ENCODE assay signal across 26 cellular contexts in genomic region chr10:127832456-127832855, GRCh38.
DNase-seq lines count a peak whose midpoint lies in the region; ATAC-seq and TF ChIP-seq lines count a peak whose summit lies in the region.
"Had no signal": no experiment of that assay in that cellular context is flagged by ENCODE, and none has a peak within 500 bp of the region (broad histone marks: within the 10 kb centered on the region; RNA-seq: fewer than 3 reads in every experiment).

No MANE protein-coding gene starts in this region.

- H4K20me1 ChIP-seq in GM23338 (replicated peaks; ENCODE audit: insufficient read depth), result no peaks in the 10 kb centered on the region
- no peaks in the 10 kb centered on the region for H4K20me1 ChIP-seq in SK-N-SH (ENCODE audit: insufficient read depth)

- peaks cover 10% of the 10 kb centered on the region for H3K27me3 Mint-ChIP-seq in GM23338 (ENCODE audit: insufficient read depth, low read depth, poor library complexity)

- H2AFZ ChIP-seq in GM23338 (peak overlapping the region; percentile 11; the same call in 1 of the 2 replicates), SK-N-SH (ENCODE audit: low read depth) (peak overlapping the region; percentile 41; the same call in 1 of the 2 replicates)
- H2AFZ ChIP-seq: parathyroid adenoma had no signal

- DNase-seq in GM23338 (ENCODE audit: low spot score) (peak; percentile 55), SK-N-SH (no peak), iris pigment epithelial cell (ENCODE audit: low read depth) (peak; percentile 36), retinal pigment epithelial cell (ENCODE audit: low read depth) (no peak), NCI-H526 (lab: John Stamatoyannopoulos, UW) (no peak)
- DNase-seq in stimulated activated naive CD4-positive, alpha-beta T cell treated with Interleukin-2 at 50 U/mL for 16 hours (lab: John Stamatoyannopoulos, UW), result no peak
- DNase-seq: CD8-positive, alpha-beta memory T cell; cerebellar nuclear complex; DMS153; gastrocnemius medialis; hypothalamus; kidney glomerular epithelial cell; mesendoderm; naive thymus-derived CD4-positive, alpha-beta T cell; NCI-H1417; NCI-H2107; NK-92 treated with Interleukin-12 subunit alpha and Interleukin-12 subunit beta, amount 100 ng/mL, for 24 hours; substantia nigra; WERI-Rb-1 had no signal

- POLR2A ChIA-PET in SK-N-SH (lab: Yijun Ruan, JAX), result no interaction called here

- no peak overlapping the region for H3K4me3 Mint-ChIP-seq in GM23338
- H3K4me3 Mint-ChIP-seq: activated T-helper 17 cell treated with anti-CD3 and anti-CD28 coated beads, Interleukin-2, amount 50 U/mL, for 72 hours; CD8-positive, alpha-beta memory T cell; naive thymus-derived CD4-positive, alpha-beta T cell; T-helper 2 cell treated with Interferon-gamma antibody and Interleukin-4, amounts not matched to agents 5 μg/mL and 100 μg/mL, for 36 hours had no signal

- CTCF ChIA-PET in SK-N-SH (lab: Yijun Ruan, JAX), result interaction anchor here (0.6 to 1.1 kb wide), 2 partner anchors 21 to 52 kb away, joined by 3 read pairs; no protein-coding TSS in a partner anchor

- 0 out of 2 replicates have a peak overlapping the region, but pooled peaks have one; percentile 49 for H3K27ac Mint-ChIP-seq in GM23338
- H3K27ac Mint-ChIP-seq: activated naive CD4-positive, alpha-beta T cell treated with anti-CD3 and anti-CD28 coated beads, Interleukin-2, amount 50 U/mL, for 72 hours; activated T-helper 17 cell treated with anti-CD3 and anti-CD28 coated beads, Interleukin-2, amount 50 U/mL, for 72 hours; CD8-positive, alpha-beta memory T cell; naive thymus-derived CD4-positive, alpha-beta T cell; T-helper 2 cell treated with Interferon-gamma antibody and Interleukin-4, amounts not matched to agents 5 μg/mL and 100 μg/mL, for 36 hours had no signal

- H3K9ac ChIP-seq in SK-N-SH, result no peak overlapping the region
- H3K9ac ChIP-seq: parathyroid adenoma had no signal

- H3K9me3 ChIP-seq in SK-N-SH, result no peaks in the 10 kb centered on the region
- H3K9me3 ChIP-seq: gastrocnemius medialis, vagina had no signal

- H3K79me2 ChIP-seq in GM23338 (replicated peaks; ENCODE audit: insufficient read depth) (no peaks in the 10 kb centered on the region), SK-N-SH (ENCODE audit: insufficient read depth) (no peaks in the 10 kb centered on the region)
- H3K79me2 ChIP-seq: parathyroid adenoma had no signal

- no peak for TF ChIP-seq CTCF in GM23338 (conservative IDR thresholded peaks at IDR 0.05; ENCODE audit: low read depth in 2 of 2)
- TF ChIP-seq CTCF in SK-N-SH (IDR thresholded peaks at IDR 0.05), result no peak
- no peak for TF ChIP-seq CTCF in retinal pigment epithelial cell (conservative IDR thresholded peaks at IDR 0.05; ENCODE audit: low read depth, low read length)

- H3K9me2 ChIP-seq in GM23338 (ENCODE audit: insufficient read depth) (no peaks in the 10 kb centered on the region), SK-N-SH (no peaks in the 10 kb centered on the region)

- H3K27me3 ChIP-seq in GM23338 (ENCODE audit: insufficient read depth) (no peaks in the 10 kb centered on the region), SK-N-SH (ENCODE audit: insufficient read depth) (no peaks in the 10 kb centered on the region)
- H3K27me3 ChIP-seq: gastrocnemius medialis, vagina had no signal

- H3K4me1 Mint-ChIP-seq in GM23338, result peaks cover 11% of the 10 kb centered on the region
- H3K4me1 Mint-ChIP-seq: activated T-helper 17 cell treated with anti-CD3 and anti-CD28 coated beads, Interleukin-2, amount 50 U/mL, for 72 hours; CD8-positive, alpha-beta memory T cell; naive thymus-derived CD4-positive, alpha-beta T cell had no signal

- no peak overlapping the region for H3K4me3 ChIP-seq in GM23338
- peak overlapping the region in 1 of 2 experiments; percentile 47; a peak in 2 of 4 replicates for H3K4me3 ChIP-seq in SK-N-SH (ENCODE audit: low read depth in 2 of 2, low read length in 1 of 2)
- peak overlapping the region; percentile 13 for H3K4me3 ChIP-seq in retinal pigment epithelial cell (ENCODE audit: low read length)
- H3K4me3 ChIP-seq: gastrocnemius medialis, SK-N-MC, vagina had no signal

- no peaks in the 10 kb centered on the region; the same call in 2 of the 3 replicates for H3K36me3 Mint-ChIP-seq in GM23338 (ENCODE audit: low read depth)
- H3K36me3 Mint-ChIP-seq: activated naive CD4-positive, alpha-beta T cell treated with anti-CD3 and anti-CD28 coated beads, Interleukin-2, amount 50 U/mL, for 72 hours; CD8-positive, alpha-beta memory T cell; naive thymus-derived CD4-positive, alpha-beta T cell had no signal

- no peaks in the 10 kb centered on the region for H3K36me3 ChIP-seq in GM23338 (ENCODE audit: insufficient read depth)
- no peaks in the 10 kb centered on the region for H3K36me3 ChIP-seq in SK-N-SH (replicated peaks in 1 of 2; ENCODE audit: control insufficient read depth in 1 of 2, insufficient read depth in 2 of 2, low read length in 1 of 2)
- H3K36me3 ChIP-seq: gastrocnemius medialis, vagina, WERI-Rb-1 had no signal

- H3K27ac ChIP-seq in GM23338 (ENCODE audit: low read depth) (no peak overlapping the region), SK-N-SH (ENCODE audit: low read depth in 2 of 2, low read length in 1 of 2) (no peak overlapping the region)
- H3K27ac ChIP-seq: gastrocnemius medialis, parathyroid adenoma, SK-N-MC, vagina, WERI-Rb-1 had no signal

- no peak for TF ChIP-seq EP300 in SK-N-SH (IDR thresholded peaks at IDR 0.05; ENCODE audit: borderline replicate concordance in 1 of 2, low read depth in 1 of 2, low read length in 1 of 2)

- H3K4me1 ChIP-seq in GM23338 (ENCODE audit: insufficient read depth), result no peaks in the 10 kb centered on the region
- no peaks in the 10 kb centered on the region; a peak in 1 of 4 replicates for H3K4me1 ChIP-seq in SK-N-SH (ENCODE audit: control insufficient read depth in 1 of 2, insufficient read depth in 2 of 2, low read depth in 1 of 2, low read length in 1 of 2)
- H3K4me1 ChIP-seq: gastrocnemius medialis, parathyroid adenoma, vagina had no signal

- WGBS in SK-N-SH (ENCODE audit: low lambda C conversion rate), result 19% methylated on average over 4 of the region's 4 CpGs

- TF ChIP-seq RAD21 in SK-N-SH (IDR thresholded peaks at IDR 0.05; ENCODE audit: low read length), result no peak

- no peaks in the 10 kb centered on the region for H3K9me3 Mint-ChIP-seq in GM23338
- H3K9me3 Mint-ChIP-seq: activated naive CD4-positive, alpha-beta T cell treated with anti-CD3 and anti-CD28 coated beads, Interleukin-2, amount 50 U/mL, for 72 hours; activated T-helper 17 cell treated with anti-CD3 and anti-CD28 coated beads, Interleukin-2, amount 50 U/mL, for 72 hours; CD8-positive, alpha-beta memory T cell; naive thymus-derived CD4-positive, alpha-beta T cell; T-helper 2 cell treated with Interferon-gamma antibody and Interleukin-4, amounts not matched to agents 5 μg/mL and 100 μg/mL, for 36 hours had no signal

- H3K4me2 ChIP-seq in GM23338, result no peak overlapping the region
- H3K4me2 ChIP-seq in SK-N-SH, result peak overlapping the region; percentile 57; the same call in 1 of the 2 replicates

- H3F3A ChIP-seq in GM23338 (replicated peaks; ENCODE audit: low read depth) (no peaks in the 10 kb centered on the region), SK-N-SH (replicated peaks; ENCODE audit: insufficient read depth) (no peaks in the 10 kb centered on the region)

- ATAC-seq in GM23338 (peak; percentile 79), GM19455 (IDR thresholded peaks at IDR 0.05; ENCODE audit: unreplicated experiment) (no peak)
- ATAC-seq: activated naive CD4-positive, alpha-beta T cell treated with anti-CD3 and anti-CD28 coated beads, Interleukin-2, amount 50 U/mL, for 72 hours; activated T-helper 17 cell treated with anti-CD3 and anti-CD28 coated beads, Interleukin-2, amount 50 U/mL, for 72 hours; gastrocnemius medialis; naive thymus-derived CD4-positive, alpha-beta T cell had no signal

TF ChIP-seq in SK-N-SH, 30 proteins besides CTCF, POLR2A, EP300 and RAD21:
- TF ChIP-seq GATA2 (CRISPR knock-in tag; IDR thresholded peaks at IDR 0.05), result no peak
- no peak for TF ChIP-seq USF1 (IDR thresholded peaks at IDR 0.05; ENCODE audit: borderline replicate concordance, low read depth)
- TF ChIP-seq MXI1 (IDR thresholded peaks at IDR 0.05; ENCODE audit: low read depth, low read length), result no peak
- TF ChIP-seq POLR2AphosphoS5 (IDR thresholded peaks at IDR 0.05; ENCODE audit: low read depth, low read length), result no peak

Comparison
In these comparisons a context has a peak if more than half of its experiments do, and no peak if none do; other contexts are left out.
1. DNase-seq: peak in GM23338 (single experiment) and iris pigment epithelial cell (single experiment); none in SK-N-SH (single experiment), retinal pigment epithelial cell (single experiment), stimulated activated naive CD4-positive, alpha-beta T cell treated with Interleukin-2 at 50 U/mL for 16 hours (single experiment) and NCI-H526 (0 of 2).